10 cellular contexts compared by ENCODE assay signal in the genomic region with DNA sequence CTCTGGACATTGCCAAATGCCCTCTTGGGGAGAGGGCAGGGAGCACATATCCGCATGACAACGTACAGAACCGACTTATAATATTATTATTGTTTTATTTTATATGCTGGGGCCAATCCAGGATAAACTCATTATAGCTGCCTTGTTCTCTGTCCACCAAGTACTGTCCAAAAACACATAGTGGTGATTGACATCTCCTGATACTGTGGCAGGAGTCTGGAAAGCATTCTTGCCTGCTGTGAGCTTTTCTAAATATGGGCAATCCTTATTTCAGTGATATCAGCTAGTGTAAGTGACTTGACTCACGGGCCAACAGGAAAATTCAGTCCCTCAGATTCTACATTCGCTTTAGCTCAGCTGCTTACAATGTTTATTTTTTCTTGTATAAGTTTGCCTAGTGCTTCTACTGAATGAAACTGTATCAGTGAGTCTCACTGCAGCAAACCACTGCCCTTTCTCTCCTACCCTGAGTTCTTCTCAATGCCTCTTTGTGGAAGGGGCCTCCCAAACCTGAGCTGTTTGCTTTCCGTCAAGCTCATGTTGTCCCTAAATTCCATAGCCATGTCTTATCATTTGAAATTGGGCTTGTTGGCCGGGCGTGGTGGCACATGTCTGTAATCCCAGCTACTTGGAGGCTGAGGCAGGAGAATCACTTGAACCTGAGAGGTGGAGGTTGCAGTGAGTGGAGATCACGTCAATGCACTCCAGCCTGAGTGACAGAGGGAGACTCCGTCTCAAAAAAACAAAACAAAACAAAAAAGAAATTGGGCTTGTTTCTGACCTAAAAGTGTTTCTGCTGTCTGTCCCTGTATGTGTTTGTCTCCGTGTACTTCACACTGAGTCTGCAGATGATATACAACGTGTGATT. TPM values are rescaled to one million over a fixed set of nuclear protein-coding genes. Genes with fewer than 3 reads are reported as not detected.
DNase-seq lines count a peak whose midpoint lies in the region; ATAC-seq and TF ChIP-seq lines count a peak whose summit lies in the region.
"Had no signal": no experiment of that assay in that cellular context is flagged by ENCODE, and none has a peak within 500 bp of the region (broad histone marks: within the 10 kb centered on the region; RNA-seq: fewer than 3 reads in every experiment).

No MANE protein-coding gene starts in this region.

- ATAC-seq in GM18505 (IDR thresholded peaks at IDR 0.05; ENCODE audit: unreplicated experiment), result no peak

- DNase-seq in activated naive CD4-positive, alpha-beta T cell (lab: John Stamatoyannopoulos, UW), result no peak
- DNase-seq in tibial nerve (ENCODE audit: low spot score in 2 of 2), result no peak
- DNase-seq in OCI-M2 (lab: John Stamatoyannopoulos, UW; ENCODE audit: unreplicated experiment), result no peak
- no peak for DNase-seq in germinal center (ENCODE audit: low spot score)
- DNase-seq: activated gamma-delta T cell, Karpas-422 had no signal

- no peaks in the 10 kb centered on the region for H3K9me3 ChIP-seq in mesodermal cell (ENCODE audit: control insufficient read depth, low read length)
- no peaks in the 10 kb centered on the region for H3K9me3 ChIP-seq in tibial nerve

- peaks cover 24% of the 10 kb centered on the region for H3K4me1 ChIP-seq in mesodermal cell (ENCODE audit: control insufficient read depth, insufficient read depth, low read length, poor library complexity, severe bottlenecking)
- H3K4me1 ChIP-seq in tibial nerve, result peaks cover 0 to 26% (median 0%) of the 10 kb centered on the region in 4 donors

- H3K4me3 Mint-ChIP-seq in activated naive CD4-positive, alpha-beta T cell treated with anti-CD3 and anti-CD28 coated beads, Interleukin-2, amount 50 U/mL, for 24 hours, result peak overlapping the region; percentile 86
- H3K4me3 Mint-ChIP-seq in brain, result peak overlapping the region; percentile 88 to 93 (median 92)

- no peak overlapping the region for H3K27ac Mint-ChIP-seq in activated naive CD4-positive, alpha-beta T cell treated with anti-CD3 and anti-CD28 coated beads, Interleukin-2, amount 50 U/mL, for 24 hours
- H3K27ac Mint-ChIP-seq in brain, result peak overlapping the region; percentile 46 to 94 (median 92)

- H3K27me3 Mint-ChIP-seq in activated naive CD4-positive, alpha-beta T cell treated with anti-CD3 and anti-CD28 coated beads, Interleukin-2, amount 50 U/mL, for 24 hours, result peaks cover 28% of the 10 kb centered on the region
- H3K27me3 Mint-ChIP-seq in brain, result no peaks in the 10 kb centered on the region

- peaks cover 12% of the 10 kb centered on the region for H3K4me1 Mint-ChIP-seq in activated naive CD4-positive, alpha-beta T cell treated with anti-CD3 and anti-CD28 coated beads, Interleukin-2, amount 50 U/mL, for 24 hours
- peaks cover 56% of the 10 kb centered on the region for H3K4me1 Mint-ChIP-seq in brain

- TF ChIP-seq POLR2A in tibial nerve (IDR thresholded peaks at IDR 0.05), result no peak
- no peak for TF ChIP-seq POLR2A in GM18505 (IDR thresholded peaks at IDR 0.05; ENCODE audit: borderline replicate concordance, extremely low read depth, insufficient read depth, insufficient read length)

- H3K9me3 Mint-ChIP-seq in activated naive CD4-positive, alpha-beta T cell treated with anti-CD3 and anti-CD28 coated beads, Interleukin-2, amount 50 U/mL, for 24 hours, result no peaks in the 10 kb centered on the region
- H3K9me3 Mint-ChIP-seq in brain, result peaks cover 0 to 3% (median 0%) of the 10 kb centered on the region in 5 experiments

- no peak for TF ChIP-seq EP300 in tibial nerve (IDR thresholded peaks at IDR 0.05)

- no peaks in the 10 kb centered on the region for H3K27me3 ChIP-seq in tibial nerve

- TF ChIP-seq CTCF in brain (conservative IDR thresholded peaks at IDR 0.05) (no peak), tibial nerve (IDR thresholded peaks at IDR 0.05) (no peak)

- 90 to 93% methylated on average over 4 to 5 of the region's 12 CpGs for WGBS in mesodermal cell (ENCODE audit: insufficient coverage in 2 of 2), 2 experiments
- WGBS in tibial nerve, 2 donors, result 71 to 75% methylated on average over 12 of the region's 12 CpGs

- H3K36me3 Mint-ChIP-seq in activated naive CD4-positive, alpha-beta T cell treated with anti-CD3 and anti-CD28 coated beads, Interleukin-2, amount 50 U/mL, for 24 hours, result no peaks in the 10 kb centered on the region
- H3K36me3 Mint-ChIP-seq in brain, result no peaks in the 10 kb centered on the region

- no peak overlapping the region for H3K4me3 ChIP-seq in mesodermal cell (ENCODE audit: extremely low read depth, insufficient read depth, low read length, poor library complexity, severe bottlenecking)
- no peak overlapping the region for H3K4me3 ChIP-seq in tibial nerve

- H3K36me3 ChIP-seq in mesodermal cell (ENCODE audit: control insufficient read depth, insufficient read depth, low read length) (no peaks in the 10 kb centered on the region), tibial nerve (no peaks in the 10 kb centered on the region)

- H3K27ac ChIP-seq in mesodermal cell (ENCODE audit: low read depth, low read length, severe bottlenecking), result peak overlapping the region; percentile 42
- peak overlapping the region in 3 of 4 donors; percentile 47 to 88 (median 86) for H3K27ac ChIP-seq in tibial nerve

RNA-seq across cellular contexts. Expression of a gene that starts 1.6 kb away (rescaled TPM):
- 39.6 TPM for polyA plus RNA-seq in brain (ENCODE audit: insufficient read depth, low read depth, low replicate concordance)
- 207 TPM for polyA plus RNA-seq in mesodermal cell (2013, experiment 1 of 2)
- 210 TPM for polyA plus RNA-seq in mesodermal cell (2013, experiment 2 of 2)
- 10 to 100 TPM in 3 of 4 donors, 1 to 10 TPM in 1; 5.0 to 28.6 (median 18.4) TPM for total RNA-seq in tibial nerve
